ENCODE assay signal across 7 cellular contexts in the genomic region with DNA sequence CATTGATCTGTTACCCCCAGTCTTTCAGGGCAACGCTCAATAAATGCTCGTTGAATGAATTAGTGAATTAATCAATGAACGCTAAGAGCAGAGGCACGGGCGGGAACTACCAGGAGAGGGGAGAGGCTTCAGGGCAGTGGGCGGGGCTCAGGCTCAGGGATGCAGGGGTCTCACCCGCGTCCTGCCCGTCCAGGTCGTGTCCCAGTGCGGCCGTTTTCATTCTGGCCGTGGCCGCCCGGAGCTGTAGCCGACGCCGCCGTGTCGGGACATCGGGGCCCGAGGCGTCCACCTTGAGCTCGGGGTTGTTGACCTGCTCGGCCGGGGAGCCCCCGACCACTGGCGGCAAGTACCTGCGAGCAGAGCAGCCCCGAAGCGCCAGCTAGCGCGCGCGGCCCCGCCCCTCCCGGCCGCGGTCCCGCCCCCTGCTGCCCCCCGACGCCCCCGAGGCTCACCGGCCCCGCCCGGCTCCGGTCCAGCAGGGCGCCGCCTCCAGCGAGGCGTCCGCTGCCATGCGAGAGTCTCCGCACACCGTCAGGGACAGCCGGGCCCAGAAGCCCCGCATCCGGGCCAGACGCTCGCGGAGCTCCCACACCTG. TPM values are rescaled to one million over a fixed set of nuclear protein-coding genes. Genes with fewer than 3 reads are reported as not detected.
DNase-seq lines count a peak whose midpoint lies in the region; ATAC-seq and TF ChIP-seq lines count a peak whose summit lies in the region.
"Had no signal": no experiment of that assay in that cellular context is flagged by ENCODE, and none has a peak within 500 bp of the region (broad histone marks: within the 10 kb centered on the region; RNA-seq: fewer than 3 reads in every experiment).

No MANE protein-coding gene starts in this region.

- TF ChIP-seq POLR2A in suprapubic skin (IDR thresholded peaks at IDR 0.05): no peak

- no peak for ATAC-seq in HG02840 (IDR thresholded peaks at IDR 0.05; ENCODE audit: low FRiP score, unreplicated experiment)

- H3K27ac ChIP-seq in suprapubic skin: no peak overlapping the region

- no peaks in the 10 kb centered on the region for H3K36me3 ChIP-seq in suprapubic skin

- POLR2A ChIA-PET in HEK293T (lab: Yijun Ruan, JAX): no interaction called here

- peaks cover 7% of the 10 kb centered on the region for H3K27me3 ChIP-seq in suprapubic skin

- DNase-seq in NCI-H2227 (lab: John Stamatoyannopoulos, UW; ENCODE audit: unreplicated experiment) (peak; percentile 32), NCI-H2227 treated with DMSO at 0.1 percent for 48 hours (lab: John Stamatoyannopoulos, UW) (no peak), foreskin fibroblast (peak in 1 of 2 donors; percentile 39), suprapubic skin (ENCODE audit: low spot score in 2 of 2) (no peak), HEK293T (ENCODE audit: extremely low spot score) (no peak)
- DNase-seq: NCI-H510A treated with DMSO at 0.1 percent for 48 hours had no signal

- 20% methylated on average over 12 of the region's 61 CpGs for WGBS in suprapubic skin

- no peak for TF ChIP-seq EP300 in suprapubic skin (IDR thresholded peaks at IDR 0.05)

- H3K4me1 ChIP-seq in suprapubic skin: peaks cover 43% of the 10 kb centered on the region

- no peak for TF ChIP-seq CTCF in foreskin fibroblast (IDR thresholded peaks at IDR 0.05; ENCODE audit: low read depth, low read length)
- TF ChIP-seq CTCF in suprapubic skin (IDR thresholded peaks at IDR 0.05): no peak

- CTCF ChIA-PET in HEK293T (lab: Yijun Ruan, JAX): no interaction called here

- no peaks in the 10 kb centered on the region for H3K9me3 ChIP-seq in suprapubic skin

- H3K4me3 ChIP-seq in foreskin fibroblast (ENCODE audit: low read depth in 1 of 2, low read length in 2 of 2) (peak overlapping the region; percentile 5 to 24), suprapubic skin (peak overlapping the region; percentile 61)

TF ChIP-seq in HEK293T, 16 proteins besides CTCF, POLR2A, EP300 and RAD21:
- TF ChIP-seq CTBP1 (IDR thresholded peaks at IDR 0.05; ENCODE audit: borderline replicate concordance): no peak
- no peak for TF ChIP-seq L3MBTL2 (conservative IDR thresholded peaks at IDR 0.05)
- TF ChIP-seq SP1 (IDR thresholded peaks at IDR 0.05): no peak
- no peak for TF ChIP-seq ZNF384 (IDR thresholded peaks at IDR 0.05)
- TF ChIP-seq FOXK2 (IDR thresholded peaks at IDR 0.05): no peak
- no peak for TF ChIP-seq ELF4 (IDR thresholded peaks at IDR 0.05)
- TF ChIP-seq FOXA1 (IDR thresholded peaks at IDR 0.05): no peak
- no peak for TF ChIP-seq FOXM1 (IDR thresholded peaks at IDR 0.05; ENCODE audit: borderline replicate concordance)
- no peak for TF ChIP-seq TARDBP (IDR thresholded peaks at IDR 0.05)
- TF ChIP-seq HDGF (IDR thresholded peaks at IDR 0.05; ENCODE audit: borderline replicate concordance): no peak
- TF ChIP-seq NFRKB (IDR thresholded peaks at IDR 0.05): no peak
- no peak for TF ChIP-seq LEF1 (IDR thresholded peaks at IDR 0.05; ENCODE audit: borderline replicate concordance)
- no peak for TF ChIP-seq SUZ12 (IDR thresholded peaks at IDR 0.05)
- TF ChIP-seq, protein P1, sequence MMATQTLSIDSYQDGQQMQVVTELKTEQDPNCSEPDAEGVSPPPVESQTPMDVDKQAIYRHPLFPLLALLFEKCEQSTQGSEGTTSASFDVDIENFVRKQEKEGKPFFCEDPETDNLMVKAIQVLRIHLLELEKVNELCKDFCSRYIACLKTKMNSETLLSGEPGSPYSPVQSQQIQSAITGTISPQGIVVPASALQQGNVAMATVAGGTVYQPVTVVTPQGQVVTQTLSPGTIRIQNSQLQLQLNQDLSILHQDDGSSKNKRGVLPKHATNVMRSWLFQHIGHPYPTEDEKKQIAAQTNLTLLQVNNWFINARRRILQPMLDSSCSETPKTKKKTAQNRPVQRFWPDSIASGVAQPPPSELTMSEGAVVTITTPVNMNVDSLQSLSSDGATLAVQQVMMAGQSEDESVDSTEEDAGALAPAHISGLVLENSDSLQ (IDR thresholded peaks at IDR 0.05): no peak
- no peak for TF ChIP-seq ARNT (IDR thresholded peaks at IDR 0.05)
- TF ChIP-seq BHLHE40 (IDR thresholded peaks at IDR 0.05; ENCODE audit: borderline replicate concordance): no peak
TF ChIP-seq in HEK293T: peak in this region for 0.

RNA-seq across cellular contexts. Expression of a gene that starts 2.8 kb away (rescaled TPM):
- 10 to 100 TPM; 30.0 to 36.9 (median 33.0) TPM for total RNA-seq in suprapubic skin

RNA-seq across cellular contexts. Expression of a gene that starts 6.0 kb away (rescaled TPM):
- total RNA-seq in suprapubic skin: 10 to 100 TPM in 2 of 4 donors, 1 to 10 TPM in 2; 7.3 to 45.4 (median 14.8) TPM

RNA-seq across cellular contexts. Expression of a gene that starts 6.5 kb away (rescaled TPM):
- 1 to 10 TPM in 2 of 4 donors, under 1 TPM in 1, not detected in 1; 0.68 to 2.0 (median 1.9) TPM for total RNA-seq in suprapubic skin

RNA-seq across cellular contexts. Expression of a gene that starts 12.7 kb away (rescaled TPM):
- total RNA-seq in suprapubic skin: 10 to 100 TPM; 19.7 to 69.0 (median 35.8) TPM

RNA-seq across cellular contexts. Expression of a gene that starts 22.5 kb away (rescaled TPM):
- total RNA-seq in suprapubic skin: 100 to 1,000 TPM; 346 to 682 (median 537) TPM
